Comparison of ENCODE assay signal across 8 cellular contexts in genomic region chr9:137227057-137227852, GRCh38. TPM values are rescaled to one million over a fixed set of nuclear protein-coding genes. Genes with fewer than 3 reads are reported as not detected.
DNase-seq lines count a peak whose midpoint lies in the region; ATAC-seq and TF ChIP-seq lines count a peak whose summit lies in the region.

Gene RNF224, plus strand, starts transcription at chr9:137227502. Its CDS starts 834 bp downstream, at chr9:137228336.

- ATAC-seq in natural killer cell: peak; percentile 21 to 41 (median 30)
- no peak for ATAC-seq in GM19463 (IDR thresholded peaks at IDR 0.05; ENCODE audit: unreplicated experiment)

- H3K79me2 ChIP-seq in OCI-LY7 (ENCODE audit: insufficient read depth, low read depth, low read length): no peaks in the 10 kb centered on the region

- H4K20me1 ChIP-seq in OCI-LY7 (ENCODE audit: insufficient read depth, low read length): no peaks in the 10 kb centered on the region

- H3K4me3 ChIP-seq in HL-60 (replicated peaks; ENCODE audit: insufficient read depth, low read length): no peak within 1 kb of the TSS
- H3K4me3 ChIP-seq in OCI-LY7 (ENCODE audit: low read depth, low read length, poor library complexity, severe bottlenecking): no peak within 1 kb of the TSS

- no peaks in the 10 kb centered on the region for H3K27me3 ChIP-seq in HL-60 (ENCODE audit: insufficient read depth, poor library complexity, severe bottlenecking)

- H3K27me3 Mint-ChIP-seq in CD14-positive monocyte (ENCODE audit: low read depth in 3 of 3) (peaks cover 4 to 34% (median 5%) of the 10 kb centered on the region in 3 donors), natural killer cell (ENCODE audit: low read depth in 2 of 2) (peaks cover 0 to 3% of the 10 kb centered on the region in 2 donors)

- no peak within 1 kb of the TSS for H3K4me2 ChIP-seq in OCI-LY7 (ENCODE audit: low read length)

- no peaks in the 10 kb centered on the region for H3K9me3 ChIP-seq in OCI-LY7 (ENCODE audit: low read length)

- peaks cover 21% of the 10 kb centered on the region for H3K4me1 ChIP-seq in OCI-LY7 (ENCODE audit: insufficient read depth, low read length, poor library complexity, severe bottlenecking)

- peaks cover 20% of the 10 kb centered on the region for H3K4me1 Mint-ChIP-seq in CD14-positive monocyte
- H3K4me1 Mint-ChIP-seq in natural killer cell: peaks cover 5 to 11% of the 10 kb centered on the region in 2 donors

- intact Hi-C loops in CD14-positive monocyte (cut with micrococcal nuclease) (loop anchor here in 1 of 2 donors (5.0 kb wide), 1 partner anchor 110 kb away; no protein-coding TSS in a partner anchor), OCI-LY7 (cut with micrococcal nuclease; ENCODE audit: unreplicated experiment) (loop anchor here (1.0 to 2.0 kb wide), 4 partner anchors 27 to 181 kb away; partner anchors contain the start of genes NPDC1 and TPRN), natural killer cell (cut with micrococcal nuclease) (loop anchor here (5.0 kb wide), 2 partner anchors 110 to 180 kb away; partner anchors contain the start of gene NPDC1)

- H3K27ac Mint-ChIP-seq in CD14-positive monocyte (peak within 1 kb of the TSS in 2 of 7 donors; percentile 41 to 64), natural killer cell (no peak within 1 kb of the TSS)

- no peak for TF ChIP-seq POLR2A in erythroblast (IDR thresholded peaks at IDR 0.05; ENCODE audit: low read length)

- H3K9me2 ChIP-seq in OCI-LY7 (ENCODE audit: insufficient read depth, low read length): no peaks in the 10 kb centered on the region

- H3K4me3 Mint-ChIP-seq in CD14-positive monocyte (peak within 1 kb of the TSS in 1 of 2 donors; percentile 60), natural killer cell (no peak within 1 kb of the TSS)

- H3K27ac ChIP-seq in HL-60 (replicated peaks) (no peak within 1 kb of the TSS), OCI-LY7 (ENCODE audit: low read depth, low read length, poor library complexity, severe bottlenecking) (no peak within 1 kb of the TSS)

- H3K36me3 Mint-ChIP-seq in CD14-positive monocyte (no peaks in the 10 kb centered on the region), natural killer cell (no peaks in the 10 kb centered on the region)

- CTCF ChIA-PET in OCI-LY7 (lab: Charles Lee; ENCODE audit: unreplicated experiment): interaction anchor here (0.6 kb wide), 1 partner anchor 34 kb away, joined by 3 read pairs; no protein-coding TSS in a partner anchor

- no peak for DNase-seq in CD14-positive monocyte (ENCODE audit: low spot score)
- peak; percentile 60 to 82 for DNase-seq in HL-60 (ENCODE audit: low read depth in 1 of 2, low spot score in 1 of 2)
- DNase-seq in OCI-LY7 (ENCODE audit: low spot score): peak; percentile 90
- DNase-seq in activated T-cell treated with anti-CD3 and anti-CD28 coated beads for 24 hours (ENCODE audit: low read depth): peak; percentile 77
- peak; percentile 80 to 88 for DNase-seq in erythroblast (lab: John Stamatoyannopoulos, UW)
- DNase-seq in natural killer cell: peak; percentile 72
- peak; percentile 51 to 81 (median 76) for DNase-seq in stimulated activated naive CD4-positive, alpha-beta T cell (lab: John Stamatoyannopoulos, UW)

- H3K9me3 Mint-ChIP-seq in CD14-positive monocyte (peaks cover 0 to 4% (median 0%) of the 10 kb centered on the region in 7 donors), natural killer cell (no peaks in the 10 kb centered on the region)

- H2AFZ ChIP-seq in OCI-LY7 (ENCODE audit: low read length): no peak within 1 kb of the TSS

- no peaks in the 10 kb centered on the region for H3K36me3 ChIP-seq in OCI-LY7 (ENCODE audit: insufficient read depth, low read length)

- peak; percentile 87 for TF ChIP-seq CTCF in CD14-positive monocyte (IDR thresholded peaks at IDR 0.05)
- peak; percentile 95 for TF ChIP-seq CTCF in HL-60 (IDR thresholded peaks at IDR 0.05; ENCODE audit: insufficient read depth, low read length)
- peak; percentile 96 for TF ChIP-seq CTCF in OCI-LY7 (conservative IDR thresholded peaks at IDR 0.05; ENCODE audit: low read length)
- peak; percentile 70 for TF ChIP-seq CTCF in natural killer cell (IDR thresholded peaks at IDR 0.05)

- BruUV-seq in OCI-LY7 (replicated peaks; lab: Mats Ljungman, UMichigan): no TSS peak

- POLR2A ChIA-PET in OCI-LY7 (lab: Charles Lee): interaction anchor here (0.6 kb wide), 2 partner anchors 77 to 109 kb away, joined by 5 read pairs; no protein-coding TSS in a partner anchor

RNA-seq across cellular contexts. Expression of gene RNF224, which starts in this region (rescaled TPM):
- polyA plus RNA-seq in CD14-positive monocyte: not detected
- total RNA-seq in OCI-LY7 (2014; rRNA removed; shearing (Covaris generic)): 0.13 TPM in 1 of 2 replicates, not detected in the other
- total RNA-seq in OCI-LY7 (2022) (0.30 TPM in 1 of 2 replicates, not detected in the other), natural killer cell (not detected)

Comparison
In these comparisons a context has a peak if more than half of its experiments do, and no peak if none do; other contexts are left out.
1. Peak in DNase-seq in OCI-LY7; RNA of the gene not detected or under 1 TPM.
2. Peak in DNase-seq and ATAC-seq in natural killer cell; RNA of the gene not detected or under 1 TPM.